Comparison of ENCODE assay signal across 8 cellular contexts in the genomic region with DNA sequence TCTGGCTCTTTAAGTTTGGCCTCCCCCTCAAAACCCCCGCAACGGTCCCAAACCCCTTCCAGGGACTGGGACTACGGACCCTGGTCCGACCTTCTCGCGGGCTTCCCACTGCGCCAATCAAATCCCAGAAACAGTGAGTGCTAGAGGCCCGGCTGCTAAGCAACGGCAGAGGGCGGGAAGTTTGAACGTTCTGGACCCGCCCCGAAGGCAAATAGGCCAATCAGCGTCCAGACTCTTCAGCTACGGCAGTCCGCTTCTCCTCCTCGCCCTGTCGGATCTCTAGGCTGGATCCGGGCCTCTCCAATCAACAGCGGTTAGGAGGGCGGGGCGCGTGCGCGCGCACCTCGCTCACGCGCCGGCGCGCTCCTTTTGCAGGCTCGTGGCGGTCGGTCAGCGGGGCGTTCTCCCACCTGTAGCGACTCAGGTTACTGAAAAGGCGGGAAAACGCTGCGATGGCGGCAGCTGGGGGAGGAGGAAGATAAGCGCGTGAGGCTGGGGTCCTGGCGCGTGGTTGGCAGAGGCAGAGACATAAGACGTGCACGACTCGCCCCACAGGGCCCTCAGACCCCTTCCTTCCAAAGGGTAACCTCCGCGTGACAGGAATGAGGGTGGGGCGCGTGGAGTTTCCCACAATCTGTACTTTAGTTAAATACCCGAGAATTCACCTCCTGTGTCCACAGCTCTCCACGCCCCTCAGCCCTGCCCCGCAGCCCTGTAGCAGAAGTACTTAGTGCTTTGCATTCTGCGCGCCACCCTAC. TPM values are rescaled to one million over a fixed set of nuclear protein-coding genes. Genes with fewer than 3 reads are reported as not detected.
DNase-seq lines count a peak whose midpoint lies in the region; ATAC-seq, FAIRE-seq and TF ChIP-seq lines count a peak whose summit lies in the region.

Gene MSH5, plus strand, starts transcription at position 367 of the 758 bp plus-strand sequence. CDS start 462 bp downstream, outside the sequence.

- H3K27ac ChIP-seq in HUES64 (ENCODE audit: low read depth, low read length) (peak within 1 kb of the TSS; percentile 86), epithelial cell of prostate (peak within 1 kb of the TSS; percentile 96)

- no peaks in the 10 kb centered on the region for H3K27me3 ChIP-seq in HUES64 (ENCODE audit: insufficient read depth, low read length)

- H3K36me3 ChIP-seq in HUES64 (ENCODE audit: insufficient read depth, low read length): peaks cover 24% of the 10 kb centered on the region
- no peaks in the 10 kb centered on the region for H3K36me3 ChIP-seq in mucosa of descending colon (ENCODE audit: low read depth)

- no peak for FAIRE-seq in D721Med (lab: Jason Lieb, UNC)

- TF ChIP-seq CTCF in D721Med (IDR thresholded peaks at IDR 0.05; ENCODE audit: insufficient read depth, missing control alignments) (no peak), mucosa of descending colon (IDR thresholded peaks at IDR 0.05) (no peak)

- under 1% methylated on average over 58 of the region's 58 CpGs for WGBS in HUES64

- H3K9me3 ChIP-seq in HUES64 (ENCODE audit: insufficient read depth, low read depth, low read length) (no peaks in the 10 kb centered on the region), mucosa of descending colon (no peaks in the 10 kb centered on the region)

- peak within 1 kb of the TSS; percentile 54 for H3K4me3 ChIP-seq in HUES64 (ENCODE audit: low read length)
- H3K4me3 ChIP-seq in mucosa of descending colon: peak within 1 kb of the TSS; percentile 20

- H3K4me1 ChIP-seq in HUES64 (ENCODE audit: insufficient read depth, low read length) (peaks cover 39% of the 10 kb centered on the region), mucosa of descending colon (ENCODE audit: low read depth) (peaks cover 23% of the 10 kb centered on the region)

- peak; percentile 58 for ATAC-seq in GM21447 (IDR thresholded peaks at IDR 0.05; ENCODE audit: unreplicated experiment)
- peak; percentile 76 for ATAC-seq in mucosa of descending colon

- H3K9ac ChIP-seq in HUES64 (ENCODE audit: low read depth, low read length): peak within 1 kb of the TSS; percentile 86

- DNase-seq in D721Med (ENCODE audit: insufficient read length, low spot score): peak; percentile 96
- peak; percentile 100 for DNase-seq in OCI-M1 (lab: John Stamatoyannopoulos, UW)
- DNase-seq in activated T-cell treated with anti-CD3 and anti-CD28 coated beads for 24 hours (ENCODE audit: low read depth): peak; percentile 95
- peak; percentile 93 for DNase-seq in epithelial cell of prostate (ENCODE audit: low read depth, low spot score)
- peak; percentile 98 to 99 (median 98) for DNase-seq in mucosa of descending colon
- peak; percentile 91 for DNase-seq in stimulated activated CD8-positive, alpha-beta memory T cell treated with anti-CD3 and anti-CD28 coated beads, Interleukin-4, amount 100 ng/mL, for 1 hour (ENCODE audit: low read depth in 2 of 2, low spot score in 1 of 2)

- intact Hi-C loops in mucosa of descending colon (cut with DNase I, micrococcal nuclease): no loop called here

RNA-seq across cellular contexts. Expression of gene MSH5, which starts in this region (rescaled TPM):
- 9.5 TPM for polyA plus RNA-seq in HUES64 (2013, experiment 1 of 2)
- polyA plus RNA-seq in HUES64 (2013, experiment 2 of 2): 14.6 TPM
- 10 to 100 TPM; 14.1 to 29.9 (median 29.7) TPM for total RNA-seq in mucosa of descending colon

Comparison
In these comparisons a context has a peak if more than half of its experiments do, and no peak if none do; other contexts are left out.
1. Peak in every context shown above with its lines: DNase-seq, ATAC-seq, H3K4me3 ChIP-seq and H3K27ac ChIP-seq.